11 cellular contexts compared by ENCODE assay signal in genomic region chr2:117536139-117536538, GRCh38.
DNase-seq lines count a peak whose midpoint lies in the region; ATAC-seq and TF ChIP-seq lines count a peak whose summit lies in the region.
"Had no signal": no experiment of that assay in that cellular context is flagged by ENCODE, and none has a peak within 500 bp of the region (broad histone marks: within the 10 kb centered on the region; RNA-seq: fewer than 3 reads in every experiment).

No MANE protein-coding gene starts in this region.

- no peaks in the 10 kb centered on the region for H3K9me3 ChIP-seq in BE2C

- in situ Hi-C loops in GM13977 (cut with MboI; ENCODE audit: low pct_unique_long_range_greater_than_20kb, low sequenced_read_pairs, unreplicated experiment) = no loop called here

- H3K4me1 ChIP-seq in BE2C = no peaks in the 10 kb centered on the region

- POLR2A ChIA-PET in RWPE1 (lab: Yijun Ruan, JAX; ENCODE audit: low non-redundant PET) = no interaction called here

- intact Hi-C loops in left colon (cut with DNase I, micrococcal nuclease) (no loop called here), sciatic nerve (cut with DNase I) (no loop called here)

- no peaks in the 10 kb centered on the region for H3K36me3 ChIP-seq in BE2C

- no peak overlapping the region for H3K4me3 ChIP-seq in BE2C (ENCODE audit: low read depth, low read length)
- H3K4me3 ChIP-seq: K562 had no signal

- DNase-seq in BE2C (peak; percentile 10), GM13977 (ENCODE audit: low spot score) (no peak), RWPE1 (ENCODE audit: low spot score) (peak; percentile 7), left colon (no peak), sciatic nerve (ENCODE audit: low spot score) (no peak), SHP77 treated with DMSO at 0.1 percent for 48 hours (lab: John Stamatoyannopoulos, UW) (no peak), NCI-H2227 treated with DMSO at 0.1 percent for 48 hours (lab: John Stamatoyannopoulos, UW) (no peak), NOMO-1 treated with DMSO at 0.1 percent for 48 hours (lab: John Stamatoyannopoulos, UW; ENCODE audit: unreplicated experiment) (no peak)
- DNase-seq: activated naive CD4-positive, alpha-beta T cell treated with Interleukin-2 at 50 U/mL for 16 hours; NK-92 treated with Interleukin-12 subunit alpha and Interleukin-12 subunit beta, amount 100 ng/mL, for 24 hours had no signal

- no peak overlapping the region for H3K27ac ChIP-seq in RWPE1

- CTCF ChIA-PET in RWPE1 (lab: Yijun Ruan, JAX) = interaction anchor here (0.6 to 1.2 kb wide), 8 partner anchors 8 to 1654 kb away, joined by 3 to 5 read pairs (median 3); no protein-coding TSS in a partner anchor

- peak; percentile 62 for TF ChIP-seq CTCF in BE2C (IDR thresholded peaks at IDR 0.05; ENCODE audit: low read depth, low read length)
- peak; percentile 44 for TF ChIP-seq CTCF in GM13977 (IDR thresholded peaks at IDR 0.05; ENCODE audit: extremely low read depth, insufficient read depth, missing control alignments)
- no peak; the same call in 1 of the 2 replicates for TF ChIP-seq CTCF in RWPE1 (conservative IDR thresholded peaks at IDR 0.05; ENCODE audit: low read depth)

- ATAC-seq in left colon = peak; percentile 82
- ATAC-seq in sciatic nerve = no peak
- ATAC-seq: K562 had no signal

- H3K27me3 ChIP-seq in BE2C = no peaks in the 10 kb centered on the region

Comparison
In these comparisons a context has a peak if more than half of its experiments do, and no peak if none do; other contexts are left out.
1. DNase-seq: peak in BE2C (single experiment) and RWPE1 (single experiment); none in GM13977 (single experiment), left colon (0 of 2), sciatic nerve (single experiment), SHP77 treated with DMSO at 0.1 percent for 48 hours (single experiment), NCI-H2227 treated with DMSO at 0.1 percent for 48 hours (single experiment) and NOMO-1 treated with DMSO at 0.1 percent for 48 hours (single experiment).